13 cellular contexts compared by ENCODE assay signal in genomic region chr16:56635441-56635967, GRCh38. TPM values are rescaled to one million over a fixed set of nuclear protein-coding genes. Genes with fewer than 3 reads are reported as not detected.
DNase-seq lines count a peak whose midpoint lies in the region; ATAC-seq and TF ChIP-seq lines count a peak whose summit lies in the region.
"Had no signal": no experiment of that assay in that cellular context is flagged by ENCODE, and none has a peak within 500 bp of the region (broad histone marks: within the 10 kb centered on the region; RNA-seq: fewer than 3 reads in every experiment).

No MANE protein-coding gene starts in this region.

- CTCF ChIA-PET in CD8-positive, alpha-beta T cell (lab: Charles Lee) = interaction anchor here (1.0 to 1.3 kb wide), 2 partner anchors 8 to 40 kb away, joined by 3 read pairs; no protein-coding TSS in a partner anchor

- peaks cover 83% of the 10 kb centered on the region for H3K27me3 Mint-ChIP-seq in CD8-positive, alpha-beta T cell (ENCODE audit: low read depth)
- peaks cover 92% of the 10 kb centered on the region for H3K27me3 Mint-ChIP-seq in neural progenitor cell (ENCODE audit: insufficient read depth, low read depth)

- ATAC-seq in CD8-positive, alpha-beta T cell = no peak
- ATAC-seq in mucosa of descending colon = no peak

- H3F3A ChIP-seq in neural progenitor cell (ENCODE audit: low read depth) = no peaks in the 10 kb centered on the region

- H4K20me1 ChIP-seq in neural progenitor cell (ENCODE audit: low read depth) = peaks cover 69% of the 10 kb centered on the region

- peak overlapping the region; percentile 46 for H3K4me3 ChIP-seq in CD8-positive, alpha-beta T cell (ENCODE audit: low read depth, low read length)
- peak overlapping the region; percentile 55 for H3K4me3 ChIP-seq in HUES6 (ENCODE audit: low read depth, low read length)
- H3K4me3 ChIP-seq in coronary artery = peak overlapping the region; percentile 54
- peak overlapping the region; percentile 19 for H3K4me3 ChIP-seq in neural progenitor cell
- H3K4me3 ChIP-seq in mucosa of descending colon = no peak overlapping the region

- H3K36me3 ChIP-seq in CD8-positive, alpha-beta T cell (ENCODE audit: insufficient read depth, low read length) = no peaks in the 10 kb centered on the region
- H3K36me3 ChIP-seq in HUES6 (ENCODE audit: control insufficient read depth, insufficient read depth, low read length) (no peaks in the 10 kb centered on the region), neural progenitor cell (no peaks in the 10 kb centered on the region), mucosa of descending colon (ENCODE audit: low read depth) (no peaks in the 10 kb centered on the region)

- H3K4me1 ChIP-seq in CD8-positive, alpha-beta T cell (ENCODE audit: insufficient read depth, low read length) = peaks cover 34% of the 10 kb centered on the region
- peaks cover 19% of the 10 kb centered on the region for H3K4me1 ChIP-seq in HUES6 (ENCODE audit: control insufficient read depth, insufficient read depth, low read length)
- H3K4me1 ChIP-seq in neural progenitor cell = peaks cover 16% of the 10 kb centered on the region
- H3K4me1 ChIP-seq in mucosa of descending colon (ENCODE audit: low read depth) = peaks cover 27% of the 10 kb centered on the region

- no peak for TF ChIP-seq CTCF in CD8-positive, alpha-beta T cell (IDR thresholded peaks at IDR 0.05)
- TF ChIP-seq CTCF in coronary artery (IDR thresholded peaks at IDR 0.05) (no peak), neural progenitor cell (IDR thresholded peaks at IDR 0.05) (no peak), mucosa of descending colon (IDR thresholded peaks at IDR 0.05) (no peak)

- peak overlapping the region; percentile 65 for H3K4me2 ChIP-seq in neural progenitor cell

- peaks cover 52% of the 10 kb centered on the region for H3K27me3 ChIP-seq in CD8-positive, alpha-beta T cell (ENCODE audit: insufficient read depth, low read length)
- H3K27me3 ChIP-seq in HUES6 (ENCODE audit: control insufficient read depth, insufficient read depth, low read length) (peaks cover 100% of the 10 kb centered on the region), neural progenitor cell (peaks cover 100% of the 10 kb centered on the region)

- no peak for DNase-seq in CD8-positive, alpha-beta T cell
- DNase-seq in coronary artery (ENCODE audit: low spot score) (no peak), neural progenitor cell (ENCODE audit: low spot score) (no peak), iPS-NIHi11 (ENCODE audit: low spot score) (no peak), DMS79 treated with DMSO at 0.1 percent for 48 hours (lab: John Stamatoyannopoulos, UW) (no peak), HuH-7.5 (ENCODE audit: low spot score) (no peak), mucosa of descending colon (no peak)
- DNase-seq: effector CD8-positive, alpha-beta T cell; posterior cingulate gyrus; stimulated activated CD4-positive, alpha-beta T cell treated with anti-CD3 and anti-CD28 coated beads, Interleukin-4, amount 100 ng/mL, for 4 hours had no signal

- H3K9ac ChIP-seq in HUES6 (ENCODE audit: low read length) = peak overlapping the region; percentile 45
- no peak overlapping the region for H3K9ac ChIP-seq in neural progenitor cell

- no peaks in the 10 kb centered on the region for H3K9me3 ChIP-seq in CD8-positive, alpha-beta T cell (ENCODE audit: low read length)
- H3K9me3 ChIP-seq in HUES6 (ENCODE audit: control insufficient read depth, insufficient read depth, low read depth, low read length) = no peaks in the 10 kb centered on the region
- H3K9me3 ChIP-seq in neural progenitor cell (ENCODE audit: low read depth) = no peaks in the 10 kb centered on the region
- no peaks in the 10 kb centered on the region for H3K9me3 ChIP-seq in mucosa of descending colon

- H3K4me1 Mint-ChIP-seq in CD8-positive, alpha-beta T cell (ENCODE audit: low read depth) = peaks cover 25% of the 10 kb centered on the region
- H3K4me1 Mint-ChIP-seq in neural progenitor cell = peaks cover 17% of the 10 kb centered on the region

- no peaks in the 10 kb centered on the region for H3K9me3 Mint-ChIP-seq in CD8-positive, alpha-beta T cell
- H3K9me3 Mint-ChIP-seq in neural progenitor cell = peaks cover 3% of the 10 kb centered on the region

- no peaks in the 10 kb centered on the region for H3K36me3 Mint-ChIP-seq in CD8-positive, alpha-beta T cell
- no peaks in the 10 kb centered on the region for H3K36me3 Mint-ChIP-seq in neural progenitor cell

- H2AFZ ChIP-seq in neural progenitor cell (replicated peaks) = peak overlapping the region; percentile 17

- no peaks in the 10 kb centered on the region for H3K79me2 ChIP-seq in neural progenitor cell (ENCODE audit: low read depth)

- no peak overlapping the region for H3K27ac ChIP-seq in CD8-positive, alpha-beta T cell (ENCODE audit: low read depth, low read length)
- H3K27ac ChIP-seq in HUES6 (ENCODE audit: low read depth, low read length) = no peak overlapping the region
- H3K27ac ChIP-seq in coronary artery = peak overlapping the region in 1 of 2 donors; percentile 41
- no peak overlapping the region for H3K27ac ChIP-seq in neural progenitor cell

- H3K27ac Mint-ChIP-seq in CD8-positive, alpha-beta T cell = no peak overlapping the region
- no peak overlapping the region for H3K27ac Mint-ChIP-seq in neural progenitor cell

- intact Hi-C loops in CD8-positive, alpha-beta T cell (cut with DNase I, micrococcal nuclease) = no loop called here
- intact Hi-C loops in mucosa of descending colon (cut with DNase I, micrococcal nuclease) = no loop called here

- H3K4me3 Mint-ChIP-seq in CD8-positive, alpha-beta T cell = peak overlapping the region; percentile 67
- no peak overlapping the region for H3K4me3 Mint-ChIP-seq in neural progenitor cell

- POLR2A ChIA-PET in CD8-positive, alpha-beta T cell (lab: Charles Lee) = no interaction called here

RNA-seq across cellular contexts. Expression of gene MT1A, which starts 3.0 kb away (rescaled TPM):
- total RNA-seq in CD8-positive, alpha-beta T cell = not detected
- total RNA-seq in neural progenitor cell (ENCODE audit: low replicate concordance) (not detected in 2 replicates), mucosa of descending colon (1 to 10 TPM; 4.5 to 9.7 (median 8.9) TPM)

RNA-seq across cellular contexts. Expression of gene MT1M, which starts 3.0 kb away (rescaled TPM):
- total RNA-seq in CD8-positive, alpha-beta T cell = not detected
- total RNA-seq in neural progenitor cell (ENCODE audit: low replicate concordance) (not detected in 2 replicates), mucosa of descending colon (10 to 100 TPM in 2 of 3 donors, 1 to 10 TPM in 1; 9.5 to 40.0 (median 23.3) TPM)

RNA-seq across cellular contexts. Expression of gene MT1E, which starts 9.9 kb away (rescaled TPM):
- total RNA-seq in CD8-positive, alpha-beta T cell = 1 to 10 TPM; 3.0 to 5.5 TPM
- total RNA-seq in neural progenitor cell (ENCODE audit: low replicate concordance) (1.9 and 2.4 TPM in 2 replicates), mucosa of descending colon (100 to 1,000 TPM in 2 of 3 donors, 10 to 100 TPM in 1; 86.6 to 343 (median 237) TPM)

RNA-seq across cellular contexts. Expression of gene MT1B, which starts 16.2 kb away (rescaled TPM):
- not detected for total RNA-seq in CD8-positive, alpha-beta T cell
- not detected in 2 replicates for total RNA-seq in neural progenitor cell (ENCODE audit: low replicate concordance)
- total RNA-seq in mucosa of descending colon = not detected
- total RNA-seq: LHCN-M2, lung microvascular endothelial cell had no signal

RNA-seq across cellular contexts. Expression of gene MT1F, which starts 22.3 kb away (rescaled TPM):
- total RNA-seq in CD8-positive, alpha-beta T cell = 1 to 10 TPM; 5.6 to 7.4 TPM
- total RNA-seq in neural progenitor cell (ENCODE audit: low replicate concordance) (1.1 TPM in 1 of 2 replicates, not detected in the other), mucosa of descending colon (10 to 100 TPM in 2 of 3 donors, 1 to 10 TPM in 1; 6.1 to 35.5 (median 27.8) TPM)
- total RNA-seq: LHCN-M2 had no signal

Comparison
In these comparisons a context has a peak if more than half of its experiments do, and no peak if none do; other contexts are left out.
1. RNA of gene MT1M, which starts 3.0 kb away (total RNA-seq): 9.5 to 40.0 TPM in mucosa of descending colon; not detected in CD8-positive, alpha-beta T cell and not detected in neural progenitor cell; every median in the first group is over 10 times any median in the second.
2. RNA of gene MT1E, which starts 9.9 kb away (total RNA-seq): 86.6 to 343 TPM in mucosa of descending colon; 3.0 to 5.5 TPM in CD8-positive, alpha-beta T cell and 1.9 to 2.4 TPM in neural progenitor cell; every median in the first group is over 10 times any median in the second.